24 cellular contexts compared by ENCODE assay signal in the genomic region with DNA sequence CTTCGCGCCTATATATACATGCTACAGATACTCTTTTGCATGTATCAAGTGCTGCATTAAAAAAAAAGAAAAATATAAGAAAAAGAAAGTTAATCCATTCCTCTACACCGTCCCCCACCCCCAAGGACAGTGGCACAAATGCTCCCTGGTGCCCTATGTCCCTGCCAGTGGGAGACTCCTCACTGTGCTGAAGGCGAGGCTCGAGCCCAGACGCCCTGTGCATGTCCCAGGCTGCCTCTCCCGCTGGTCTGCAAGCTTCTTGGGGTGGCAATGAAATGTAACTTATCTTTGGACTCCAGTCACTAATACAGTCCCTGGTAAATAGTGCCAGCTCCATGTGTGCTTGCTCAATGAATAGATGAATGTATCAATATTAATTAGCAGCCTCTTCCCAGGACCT.
DNase-seq lines count a peak whose midpoint lies in the region; FAIRE-seq and TF ChIP-seq lines count a peak whose summit lies in the region.
"Had no signal": no experiment of that assay in that cellular context is flagged by ENCODE, and none has a peak within 500 bp of the region (broad histone marks: within the 10 kb centered on the region; RNA-seq: fewer than 3 reads in every experiment).

No MANE protein-coding gene starts in this region.

- no peak overlapping the region for H3K27ac ChIP-seq in HEK293 (ENCODE audit: extremely low read depth, low read depth, low read length)
- H3K27ac ChIP-seq in osteoblast (ENCODE audit: low read depth, low read length), result no peak overlapping the region
- H3K27ac ChIP-seq: 22Rv1; A549; BLaER1 treated with 17β-estradiol and CSF1 and Interleukin-3, amounts not matched to agents 10 nM and 100 nM; C4-2B had no signal

- H4K20me1 ChIP-seq in osteoblast (ENCODE audit: insufficient read depth, low read length), result no peaks in the 10 kb centered on the region
- H4K20me1 ChIP-seq: BLaER1 treated with 17β-estradiol and CSF1 and Interleukin-3, amounts not matched to agents 10 nM and 100 nM had no signal

- H3K4me3 ChIP-seq in HEK293 (ENCODE audit: low read depth, low read length) (no peak overlapping the region), osteoblast (ENCODE audit: insufficient read depth, low read length) (no peak overlapping the region)
- H3K4me3 ChIP-seq: A549; BLaER1 treated with 17β-estradiol and CSF1 and Interleukin-3, amounts not matched to agents 10 nM and 100 nM had no signal

- no peak for TF ChIP-seq POLR2A in H54 (IDR thresholded peaks at IDR 0.05; ENCODE audit: low read depth, low read length)

- H3K9me3 ChIP-seq in HEK293 (ENCODE audit: control insufficient read depth, insufficient read depth, low read depth, low read length) (no peaks in the 10 kb centered on the region), osteoblast (ENCODE audit: low read depth, low read length) (no peaks in the 10 kb centered on the region)
- H3K9me3 ChIP-seq: A549; BLaER1 treated with 17β-estradiol and CSF1 and Interleukin-3, amounts not matched to agents 10 nM and 100 nM; Caco-2 had no signal

- no peak overlapping the region for H2AFZ ChIP-seq in osteoblast (ENCODE audit: low read length)

- no peak overlapping the region for H3K4me3 Mint-ChIP-seq in nephron
- H3K4me3 Mint-ChIP-seq: B cell; CD4-positive, alpha-beta T cell; CD8-positive, alpha-beta T cell had no signal

- H3K4me1 ChIP-seq in HEK293 (ENCODE audit: control insufficient read depth, insufficient read depth, low read length) (no peaks in the 10 kb centered on the region), osteoblast (ENCODE audit: insufficient read depth, low read length) (no peaks in the 10 kb centered on the region)
- H3K4me1 ChIP-seq: A549, Caco-2 had no signal

- H3K36me3 ChIP-seq in HEK293 (ENCODE audit: control insufficient read depth in 2 of 2, insufficient read depth in 1 of 2, low read length in 2 of 2) (no peaks in the 10 kb centered on the region), osteoblast (ENCODE audit: insufficient read depth, low read length) (no peaks in the 10 kb centered on the region)
- H3K36me3 ChIP-seq: BLaER1 treated with 17β-estradiol and CSF1 and Interleukin-3, amounts not matched to agents 10 nM and 100 nM had no signal

- no peak overlapping the region for H3K4me2 ChIP-seq in osteoblast (ENCODE audit: insufficient read depth, low read length)
- H3K4me2 ChIP-seq: A549; BLaER1 treated with 17β-estradiol and CSF1 and Interleukin-3, amounts not matched to agents 10 nM and 100 nM had no signal

- TF ChIP-seq CTCF in HEK293 (tag by site-specific recombination; IDR thresholded peaks at IDR 0.05) (no peak), nephron (IDR thresholded peaks at IDR 0.05; ENCODE audit: unreplicated experiment in 3 of 3) (no peak), osteoblast (IDR thresholded peaks at IDR 0.05; ENCODE audit: extremely low read depth, low read depth, low read length) (no peak)

- H3K4me1 Mint-ChIP-seq in nephron, result peaks cover 39% of the 10 kb centered on the region
- H3K4me1 Mint-ChIP-seq: B cell had no signal

- no peak for FAIRE-seq in H54 (lab: Jason Lieb, UNC)
- FAIRE-seq: A549, GM12891, GM19239 had no signal

- CTCF ChIA-PET in HEK293 (lab: Yijun Ruan, JAX), result no interaction called here

- H3K36me3 Mint-ChIP-seq in nephron (ENCODE audit: low read depth), result no peaks in the 10 kb centered on the region
- H3K36me3 Mint-ChIP-seq: CD8-positive, alpha-beta T cell had no signal

- POLR2A ChIA-PET in HEK293 (lab: Yijun Ruan, JAX), result no interaction called here

- H3K27ac Mint-ChIP-seq in nephron, result peak overlapping the region in 2 of 3 experiments; percentile 53 to 65
- H3K27ac Mint-ChIP-seq: B cell; CD4-positive, alpha-beta T cell; CD8-positive, alpha-beta T cell had no signal

- peak; percentile 51 for DNase-seq in osteoblast (ENCODE audit: insufficient read length, low spot score, missing footprints)
- DNase-seq in GDM1 (lab: John Stamatoyannopoulos, UW), result no peak
- no peak for DNase-seq in pons (ENCODE audit: low spot score)
- DNase-seq in H54 (ENCODE audit: insufficient read length, low spot score), result no peak
- DNase-seq: AML-193; Caco-2; Calu3; CD4-positive, alpha-beta T cell; CD8-positive, alpha-beta T cell; DMS153; DMS53; DMS79; DND-41; EL; GF-D8 had no signal

- H3K27me3 Mint-ChIP-seq in nephron (ENCODE audit: low read depth), result no peaks in the 10 kb centered on the region
- H3K27me3 Mint-ChIP-seq: CD4-positive, alpha-beta T cell had no signal

- no peaks in the 10 kb centered on the region for H3K9me3 Mint-ChIP-seq in nephron
- H3K9me3 Mint-ChIP-seq: CD4-positive, alpha-beta T cell; CD8-positive, alpha-beta T cell had no signal

- no peaks in the 10 kb centered on the region for H3K27me3 ChIP-seq in osteoblast (ENCODE audit: insufficient read depth, low read length)
- H3K27me3 ChIP-seq: BLaER1 treated with 17β-estradiol and CSF1 and Interleukin-3, amounts not matched to agents 10 nM and 100 nM had no signal

- H3K79me2 ChIP-seq in osteoblast (ENCODE audit: insufficient read depth, low read length), result no peaks in the 10 kb centered on the region

TF ChIP-seq in HEK293, 187 proteins besides CTCF, POLR2A, EP300 and RAD21:
- TF ChIP-seq PRDM10 (tag by site-specific recombination; IDR thresholded peaks at IDR 0.05) (peak; percentile 64), HOXA7 (CRISPR knock-in tag; IDR thresholded peaks at IDR 0.05; ENCODE audit: borderline replicate concordance) (no peak), ZNF394 (tag by site-specific recombination; IDR thresholded peaks at IDR 0.05; ENCODE audit: borderline replicate concordance) (no peak), PRDM4 (tag by site-specific recombination; IDR thresholded peaks at IDR 0.05) (no peak), ZFHX2 (tag by site-specific recombination; conservative IDR thresholded peaks at IDR 0.05) (no peak)
